8 cellular contexts compared by ENCODE assay signal in the genomic region with DNA sequence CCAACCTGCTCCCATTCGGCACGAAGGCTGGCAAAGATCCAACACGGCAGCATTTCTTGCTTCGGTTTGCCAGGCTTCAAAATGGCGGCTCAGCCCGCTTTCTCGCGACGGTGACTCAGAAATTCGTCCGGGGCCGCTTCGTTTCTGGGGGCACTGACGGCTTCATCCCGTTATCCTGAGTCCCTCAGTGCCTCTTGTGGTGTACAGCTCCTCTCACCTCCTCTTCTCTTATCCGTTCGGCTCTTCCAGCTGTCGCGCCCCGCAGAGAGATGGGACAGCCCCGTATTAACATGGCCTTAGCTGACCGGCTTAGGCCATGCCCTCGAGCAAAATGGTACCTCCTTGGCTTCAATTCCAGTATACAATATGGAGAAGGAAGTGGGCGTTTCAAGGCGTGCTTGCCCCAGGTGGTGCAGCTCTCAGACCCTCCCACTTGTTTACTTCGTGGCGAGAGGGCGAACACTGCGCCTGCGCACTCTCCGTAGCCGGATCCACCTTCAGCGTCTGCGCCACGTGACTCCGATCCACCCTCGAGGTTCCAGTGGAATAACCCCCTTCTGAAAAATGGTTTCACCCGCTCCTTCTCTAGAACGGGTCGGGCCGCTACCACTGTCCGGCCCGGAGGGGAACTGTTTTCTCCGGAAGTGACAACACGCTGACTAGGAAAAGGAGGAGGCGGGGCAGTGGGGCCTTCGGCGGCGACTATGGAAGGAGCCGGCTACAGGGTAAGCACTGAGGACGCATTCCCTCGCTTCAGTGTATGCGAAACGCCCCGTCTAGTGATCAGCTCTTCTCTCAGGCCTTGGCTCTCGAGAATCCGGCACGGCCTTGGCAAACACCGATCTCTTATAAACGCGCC. TPM values are rescaled to one million over a fixed set of nuclear protein-coding genes. Genes with fewer than 3 reads are reported as not detected.
A peak's percentile ranks its signal among the peaks of the same experiment; 100 is the strongest.
DNase-seq lines count a peak whose midpoint lies in the region; ATAC-seq and TF ChIP-seq lines count a peak whose summit lies in the region.

A gene (minus strand): TSS at position 336 of the 859 bp plus-strand sequence. CDS start 4,060 bp downstream, outside the sequence.
A gene (plus strand): TSS at position 683 of the 859 bp plus-strand sequence. CDS start 22 bp downstream, at position 705.

- peaks cover 29% of the 10 kb centered on the region for H3K36me3 ChIP-seq in effector memory CD4-positive, alpha-beta T cell (ENCODE audit: control insufficient read depth, insufficient read depth, low read length)
- H3K36me3 ChIP-seq in lung (ENCODE audit: control insufficient read depth in 2 of 2, insufficient read depth in 2 of 2, low read length in 2 of 2) = peaks cover 8 to 29% of the 10 kb centered on the region in 2 donors

- DNase-seq in COLO829 (ENCODE audit: low spot score) = peak; percentile 100
- peak; percentile 100 for DNase-seq in HT-29 (ENCODE audit: low spot score)
- DNase-seq in NOMO-1 (lab: John Stamatoyannopoulos, UW; ENCODE audit: unreplicated experiment in 2 of 2) = peak; percentile 99
- DNase-seq in effector memory CD4-positive, alpha-beta T cell = peak; percentile 98 to 99 (median 99)
- peak; percentile 99 for DNase-seq in lung (ENCODE audit: low spot score)
- DNase-seq in stimulated activated CD4-positive, alpha-beta T cell treated with anti-CD3 and anti-CD28 coated beads, TNF-alpha, amount 100 ng/mL, for 4 hours (ENCODE audit: low read depth in 3 of 3) = peak; percentile 89 to 98 (median 96)

- POLR2A ChIA-PET in activated CD8-positive, alpha-beta memory T cell treated with anti-CD3 and anti-CD28 coated beads for 36 hours (lab: Charles Lee) = interaction anchor here (0.8 to 1.0 kb wide), 3 partner anchors 20 to 201 kb away, joined by 3 to 8 read pairs (median 3); a partner anchor contains a TSS

- TF ChIP-seq CTCF in lung (IDR thresholded peaks at IDR 0.05; ENCODE audit: control extremely low read depth, extremely low read depth) = no peak

- ATAC-seq in GM21360 (IDR thresholded peaks at IDR 0.05; ENCODE audit: unreplicated experiment) (peak; percentile 45), lung (ENCODE audit: insufficient read depth, low FRiP score) (peak; percentile 83)

- H3K9me3 ChIP-seq in effector memory CD4-positive, alpha-beta T cell (ENCODE audit: control insufficient read depth, low read length) = no peaks in the 10 kb centered on the region
- no peaks in the 10 kb centered on the region for H3K9me3 ChIP-seq in lung (ENCODE audit: control insufficient read depth in 2 of 2, insufficient read depth in 1 of 2, low read length in 1 of 2)

- CTCF ChIA-PET in activated CD8-positive, alpha-beta memory T cell treated with anti-CD3 and anti-CD28 coated beads for 36 hours (lab: Charles Lee) = interaction anchor here (2.5 kb wide), 1 partner anchor 13 kb away, joined by 11 read pairs; no protein-coding TSS in a partner anchor

- H3K27me3 ChIP-seq in effector memory CD4-positive, alpha-beta T cell (replicated peaks; ENCODE audit: control insufficient read depth, insufficient read depth, low read length, poor library complexity, severe bottlenecking) = no peaks in the 10 kb centered on the region
- H3K27me3 ChIP-seq in lung (ENCODE audit: control insufficient read depth, insufficient read depth) = no peaks in the 10 kb centered on the region

- WGBS in lung, 2 donors = 0% methylated on average over 61 of the region's 61 CpGs

- H3K27ac ChIP-seq in effector memory CD4-positive, alpha-beta T cell (ENCODE audit: insufficient read depth, low read length, poor library complexity, severe bottlenecking) = peak within 1 kb of the TSS; percentile 98
- peak within 1 kb of the TSS; percentile 97 to 98 for H3K27ac ChIP-seq in lung (ENCODE audit: low read depth in 1 of 2, low read length in 1 of 2)

- H3K4me1 ChIP-seq in effector memory CD4-positive, alpha-beta T cell (ENCODE audit: control insufficient read depth, insufficient read depth, low read length, poor library complexity, severe bottlenecking) = peaks cover 11% of the 10 kb centered on the region
- H3K4me1 ChIP-seq in lung (ENCODE audit: control insufficient read depth in 2 of 2, insufficient read depth in 2 of 2, low read length in 2 of 2) = peaks cover 0 to 14% of the 10 kb centered on the region in 2 donors

- H3K4me3 ChIP-seq in effector memory CD4-positive, alpha-beta T cell (ENCODE audit: insufficient read depth, low read depth, low read length, poor library complexity, severe bottlenecking) = peak within 1 kb of the TSS; percentile 96
- peak within 1 kb of the TSS; percentile 70 for H3K4me3 ChIP-seq in lung

RNA-seq across cellular contexts. Expression of the first gene that starts in this region (rescaled TPM):
- 89.9 and 96.4 TPM in 2 replicates for total RNA-seq in HT-29 (2014; rRNA removed; shearing (Covaris generic))
- 10 to 100 TPM; 31.7 TPM for total RNA-seq in activated CD8-positive, alpha-beta memory T cell treated with anti-CD3 and anti-CD28 coated beads for 36 hours
- total RNA-seq in lung = 10 to 100 TPM in 1 of 2 donors, 1 to 10 TPM in 1; 6.7 to 39.5 TPM
- polyA plus RNA-seq in lung = 10 to 100 TPM; 32.2 to 46.4 TPM

RNA-seq across cellular contexts. Expression of the second gene that starts in this region (rescaled TPM):
- total RNA-seq in HT-29 (2014; rRNA removed; shearing (Covaris generic)) = 34.5 and 38.4 TPM in 2 replicates
- 10 to 100 TPM; 26.3 to 27.4 TPM for total RNA-seq in activated CD8-positive, alpha-beta memory T cell treated with anti-CD3 and anti-CD28 coated beads for 36 hours
- 10 to 100 TPM; 23.3 to 52.9 TPM for total RNA-seq in lung
- polyA plus RNA-seq in lung = 10 to 100 TPM; 27.6 to 37.1 TPM

Comparison
In these comparisons a context has a peak if more than half of its experiments do, and no peak if none do; other contexts are left out.
1. Peak in every context shown above with its lines: DNase-seq, ATAC-seq, H3K4me3 ChIP-seq and H3K27ac ChIP-seq.